In genomic region chr5:172636279-172637050, GRCh38 we compare ENCODE assay signal across 18 cellular contexts.
"Had no signal": no experiment of that assay in that cellular context is flagged by ENCODE, and none has a peak within 500 bp of the region (broad histone marks: within the 10 kb centered on the region; RNA-seq: fewer than 3 reads in every experiment).

No MANE protein-coding gene starts in this region.

- H3K4me3 Mint-ChIP-seq: activated CD4-positive, alpha-beta memory T cell treated with anti-CD3 and anti-CD28 coated beads, Interleukin-2, amount 10 ng/mL, durations not matched to agents 7 days and 5 days; activated T-helper 1 cell treated with anti-CD3 and anti-CD28 coated beads, Interleukin-12 subunit alpha, Interleukin-12 subunit beta, Interleukin-2, Interleukin-4 antibody, amounts not matched to agents 30 ng/mL and 10 ng/mL and 1 ng/mL, durations not matched to agents 14 hours and 24 hours and 36 hours; nephron progenitor cell had no signal

- H3K27ac ChIP-seq: dorsolateral prefrontal cortex, thoracic aorta had no signal

- H3K36me3 Mint-ChIP-seq: brain had no signal

- H3K9me3 Mint-ChIP-seq: activated CD4-positive, alpha-beta memory T cell treated with anti-CD3 and anti-CD28 coated beads, Interleukin-2, amount 10 ng/mL, durations not matched to agents 7 days and 5 days; activated T-helper 1 cell treated with anti-CD3 and anti-CD28 coated beads, Interleukin-12 subunit alpha, Interleukin-12 subunit beta, Interleukin-2, Interleukin-4 antibody, amounts not matched to agents 30 ng/mL and 10 ng/mL and 1 ng/mL, durations not matched to agents 14 hours and 24 hours and 36 hours; nephron progenitor cell had no signal

- H3K9me3 ChIP-seq: esophagus squamous epithelium, mucosa of descending colon, thoracic aorta had no signal

- H3K4me3 ChIP-seq: dorsolateral prefrontal cortex, mucosa of descending colon, thoracic aorta had no signal

- H3K27ac Mint-ChIP-seq: activated CD4-positive, alpha-beta memory T cell treated with anti-CD3 and anti-CD28 coated beads, Interleukin-2, amount 10 ng/mL, durations not matched to agents 7 days and 5 days; activated T-helper 1 cell treated with anti-CD3 and anti-CD28 coated beads, Interleukin-12 subunit alpha, Interleukin-12 subunit beta, Interleukin-2, Interleukin-4 antibody, amounts not matched to agents 30 ng/mL and 10 ng/mL and 1 ng/mL, durations not matched to agents 14 hours and 24 hours and 36 hours; nephron progenitor cell had no signal

- DNase-seq: activated CD4-positive, alpha-beta memory T cell treated with anti-CD3 and anti-CD28 coated beads, Interleukin-2, amount 10 ng/mL, durations not matched to agents 7 days and 5 days; activated naive CD4-positive, alpha-beta T cell treated with anti-CD3 and anti-CD28 coated beads, Interleukin-2, amount 50 U/mL, for 16 hours; cerebellar nuclear complex; esophagus squamous epithelium; foreskin fibroblast; glutamatergic neuron; left cardiac atrium; nephron progenitor cell; stimulated activated CD4-positive, alpha-beta T cell treated with anti-CD3 and anti-CD28 coated beads, Interleukin-4, amount 100 ng/mL, for 1 hour; stimulated activated CD8-positive, alpha-beta memory T cell treated with anti-CD3 and anti-CD28 coated beads, Interleukin-4, amount 100 ng/mL, for 48 hours; stimulated activated naive CD8-positive, alpha-beta T cell treated with anti-CD3 and anti-CD28 coated beads, Interleukin-15, Interleukin-2, amounts not matched to agents 100 U/mL and 50 U/mL, for 24 hours; T-helper 2 cell had no signal

- FAIRE-seq: urothelium cell line had no signal

- H3K36me3 ChIP-seq: esophagus squamous epithelium, thoracic aorta had no signal

- ATAC-seq: stimulated activated naive CD8-positive, alpha-beta T cell treated with anti-CD3 and anti-CD28 coated beads, Interleukin-15, Interleukin-2, amounts not matched to agents 100 U/mL and 50 U/mL, for 24 hours had no signal
